Comparison of ENCODE assay signal across 8 cellular contexts in the genomic region with DNA sequence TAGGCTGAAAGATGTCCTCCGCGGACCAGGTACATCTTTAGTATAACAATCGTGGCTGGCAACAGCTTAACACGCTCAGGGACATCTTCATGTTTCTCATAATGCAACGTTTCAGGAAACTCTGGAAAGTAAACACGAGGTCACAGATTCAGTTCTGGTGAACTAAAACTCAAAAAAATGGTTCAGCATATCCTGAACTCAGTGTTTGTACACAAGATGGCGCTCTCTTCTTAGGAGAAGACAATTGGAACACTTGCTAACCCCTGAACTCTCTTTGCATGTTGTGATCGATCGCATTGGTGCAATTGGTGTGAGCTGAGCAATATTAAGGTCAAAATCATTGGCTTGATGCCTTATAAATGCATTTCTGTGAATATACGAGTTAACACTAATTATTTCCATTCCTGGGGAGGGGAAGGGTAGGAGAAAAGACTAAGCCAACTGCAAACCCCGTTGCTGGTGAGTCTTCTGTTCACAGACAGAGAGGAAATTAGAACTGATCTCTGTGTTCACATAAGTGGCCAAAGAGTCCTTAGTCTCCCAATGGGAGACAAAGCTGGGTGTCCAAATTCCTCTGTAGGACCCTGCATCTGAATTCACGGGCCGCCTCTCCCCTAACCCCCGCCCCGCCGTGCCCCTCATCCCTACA. TPM values are rescaled to one million over a fixed set of nuclear protein-coding genes. Genes with fewer than 3 reads are reported as not detected.
DNase-seq lines count a peak whose midpoint lies in the region; ATAC-seq and TF ChIP-seq lines count a peak whose summit lies in the region.

No MANE protein-coding gene starts in this region.

- H3K9me3 ChIP-seq in heart right ventricle, result no peaks in the 10 kb centered on the region

- no peaks in the 10 kb centered on the region for H3K27me3 ChIP-seq in heart right ventricle

- WGBS in heart right ventricle, 2 donors, result 35 to 39% methylated on average over 16 of the region's 16 CpGs

- TF ChIP-seq CTCF in heart right ventricle (IDR thresholded peaks at IDR 0.05), result peak; percentile 77 to 96 (median 87)

- H3K36me3 ChIP-seq in heart right ventricle, result no peaks in the 10 kb centered on the region

- H3K4me3 ChIP-seq in heart right ventricle, result peak overlapping the region in 4 of 10 donors; percentile 11 to 14 (median 13)

- H3K27ac ChIP-seq in heart right ventricle, result no peak overlapping the region

- intact Hi-C loops in heart right ventricle (cut with DNase I), result loop anchor here in 9 of 10 donors (1.0 to 10.0 kb wide), 6 partner anchors 114 to 1794 kb away; no protein-coding TSS in a partner anchor

- H3K4me1 ChIP-seq in heart right ventricle, result peaks cover 2 to 27% (median 13%) of the 10 kb centered on the region in 9 donors

- DNase-seq in DMS 273 treated with DMSO at 0.1 percent for 48 hours (lab: John Stamatoyannopoulos, UW), result peak; percentile 44
- DNase-seq in NCI-H446 treated with DMSO at 0.1 percent for 48 hours (lab: John Stamatoyannopoulos, UW), result peak; percentile 46
- DNase-seq in activated gamma-delta T cell treated with anti-CD3 and anti-CD28 coated beads, Interleukin-2, amount 50 U/mL, for 16 hours (ENCODE audit: low read depth), result peak; percentile 5
- peak in 1 of 2 donors; percentile 50 for DNase-seq in heart right ventricle
- DNase-seq in pulmonary artery endothelial cell (ENCODE audit: low read depth, low spot score), result peak; percentile 15

- ATAC-seq in GM18907 (IDR thresholded peaks at IDR 0.05; ENCODE audit: unreplicated experiment), result peak; percentile 84
- ATAC-seq in HG03432 (IDR thresholded peaks at IDR 0.05; ENCODE audit: unreplicated experiment), result peak; percentile 72
- ATAC-seq in heart right ventricle, result peak; percentile 51 to 75 (median 64)
- ATAC-seq in GM19455 (IDR thresholded peaks at IDR 0.05; ENCODE audit: unreplicated experiment), result no peak

RNA-seq across cellular contexts. Expression of gene FAM180A, which starts 52.6 kb away (rescaled TPM):
- 10 to 100 TPM in 8 of 10 donors, 1 to 10 TPM in 2; 2.0 to 47.6 (median 19.5) TPM for total RNA-seq in heart right ventricle
- 10 to 100 TPM in 1 of 2 donors, 1 to 10 TPM in 1; 2.4 to 11.3 TPM for polyA plus RNA-seq in heart right ventricle
- not detected in 2 replicates for total RNA-seq in pulmonary artery endothelial cell
